Comparison of ENCODE assay signal across 9 cellular contexts in the genomic region with DNA sequence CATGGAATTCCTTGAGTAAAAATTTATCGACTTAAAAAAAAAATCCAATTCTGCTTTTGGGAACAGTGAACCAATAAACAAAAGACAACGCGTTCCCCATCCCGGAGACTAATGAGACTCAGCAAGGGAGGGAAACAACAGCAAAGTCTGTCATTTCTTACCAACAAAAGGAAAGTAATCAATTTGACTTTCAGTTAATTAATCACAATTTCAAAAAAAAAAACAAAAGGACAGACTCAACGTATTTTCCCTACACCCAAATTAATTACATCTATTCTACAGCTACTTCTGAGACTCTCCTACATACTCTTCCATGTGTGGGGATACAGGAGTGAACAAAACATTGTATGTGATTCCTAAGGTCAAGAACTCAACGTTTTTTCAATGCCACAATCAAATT. TPM values are rescaled to one million over a fixed set of nuclear protein-coding genes. Genes with fewer than 3 reads are reported as not detected.
DNase-seq lines count a peak whose midpoint lies in the region; ATAC-seq, FAIRE-seq and TF ChIP-seq lines count a peak whose summit lies in the region.
"Had no signal": no experiment of that assay in that cellular context is flagged by ENCODE, and none has a peak within 500 bp of the region (broad histone marks: within the 10 kb centered on the region; RNA-seq: fewer than 3 reads in every experiment).

No MANE protein-coding gene starts in this region.

- peaks cover 9 to 58% (median 36%) of the 10 kb centered on the region in 7 donors for H3K4me1 Mint-ChIP-seq in naive thymus-derived CD4-positive, alpha-beta T cell

- peaks cover 0 to 8% (median 0%) of the 10 kb centered on the region in 5 donors for H3K36me3 Mint-ChIP-seq in naive thymus-derived CD4-positive, alpha-beta T cell

- H3K27ac Mint-ChIP-seq in naive thymus-derived CD4-positive, alpha-beta T cell: peak overlapping the region in 1 of 9 donors; percentile 25

- DNase-seq in BE2C (no peak), MG63 (no peak), bronchial epithelial cell (ENCODE audit: low read depth) (no peak), GM12891 (ENCODE audit: insufficient read length, low spot score) (no peak)
- DNase-seq in naive thymus-derived CD4-positive, alpha-beta T cell: no peak
- no peak for DNase-seq in effector CD4-positive, alpha-beta T cell

- H3K4me3 ChIP-seq in BE2C (ENCODE audit: low read depth, low read length): peak overlapping the region; percentile 96
- H3K4me3 ChIP-seq in MG63: peak overlapping the region; percentile 94
- H3K4me3 ChIP-seq in bronchial epithelial cell (ENCODE audit: low read depth, low read length): peak overlapping the region; percentile 93
- H3K4me3 ChIP-seq in naive thymus-derived CD4-positive, alpha-beta T cell (ENCODE audit: low read length): no peak overlapping the region

- CTCF ChIA-PET in naive thymus-derived CD4-positive, alpha-beta T cell (lab: Charles Lee): no interaction called here

- ATAC-seq in naive thymus-derived CD4-positive, alpha-beta T cell: no peak
- no peak for ATAC-seq in HG02938 (IDR thresholded peaks at IDR 0.05; ENCODE audit: unreplicated experiment)
- no peak for ATAC-seq in GM21423 (IDR thresholded peaks at IDR 0.05; ENCODE audit: unreplicated experiment)

- intact Hi-C loops in naive thymus-derived CD4-positive, alpha-beta T cell (cut with micrococcal nuclease): loop anchor here in 1 of 2 donors (5.0 kb wide), 1 partner anchor 37 kb away; no protein-coding TSS in a partner anchor

- H3K9me3 ChIP-seq in BE2C (no peaks in the 10 kb centered on the region), MG63 (no peaks in the 10 kb centered on the region)
- H3K9me3 ChIP-seq in naive thymus-derived CD4-positive, alpha-beta T cell (ENCODE audit: control insufficient read depth in 2 of 3, low read length in 3 of 3): no peaks in the 10 kb centered on the region

- TF ChIP-seq CTCF in BE2C (IDR thresholded peaks at IDR 0.05; ENCODE audit: low read depth, low read length) (no peak), bronchial epithelial cell (IDR thresholded peaks at IDR 0.05; ENCODE audit: insufficient read depth, low read length, severe bottlenecking) (no peak)

- peak overlapping the region; percentile 12 to 93 (median 66) for H3K4me3 Mint-ChIP-seq in naive thymus-derived CD4-positive, alpha-beta T cell

- H3K27me3 ChIP-seq in BE2C: peaks cover 20% of the 10 kb centered on the region
- H3K27me3 ChIP-seq in MG63: no peaks in the 10 kb centered on the region
- H3K27me3 ChIP-seq in bronchial epithelial cell (ENCODE audit: control insufficient read depth, insufficient read depth, low read length): no peaks in the 10 kb centered on the region
- no peaks in the 10 kb centered on the region for H3K27me3 ChIP-seq in naive thymus-derived CD4-positive, alpha-beta T cell (ENCODE audit: control insufficient read depth in 2 of 2, insufficient read depth in 2 of 2, low read length in 2 of 2)

- peaks cover 3% of the 10 kb centered on the region; the same call in 1 of the 2 replicates for H3K36me3 ChIP-seq in BE2C
- peaks cover 12% of the 10 kb centered on the region for H3K36me3 ChIP-seq in MG63
- no peaks in the 10 kb centered on the region for H3K36me3 ChIP-seq in bronchial epithelial cell (ENCODE audit: control insufficient read depth, insufficient read depth, low read length)
- no peaks in the 10 kb centered on the region for H3K36me3 ChIP-seq in naive thymus-derived CD4-positive, alpha-beta T cell (ENCODE audit: control insufficient read depth in 2 of 3, insufficient read depth in 3 of 3, low read length in 3 of 3)

- no peaks in the 10 kb centered on the region for H3K27me3 Mint-ChIP-seq in naive thymus-derived CD4-positive, alpha-beta T cell

- TF ChIP-seq POLR2A in GM12891 (IDR thresholded peaks at IDR 0.05; ENCODE audit: low read depth, low read length): no peak

- H3K9me3 Mint-ChIP-seq in naive thymus-derived CD4-positive, alpha-beta T cell: no peaks in the 10 kb centered on the region

- POLR2A ChIA-PET in naive thymus-derived CD4-positive, alpha-beta T cell (lab: Charles Lee): no interaction called here

- H3K4me1 ChIP-seq in BE2C: peaks cover 3% of the 10 kb centered on the region; the same call in 1 of the 2 replicates
- H3K4me1 ChIP-seq in naive thymus-derived CD4-positive, alpha-beta T cell (ENCODE audit: control insufficient read depth in 2 of 2, insufficient read depth in 2 of 2, low read length in 2 of 2): peaks cover 0 to 6% of the 10 kb centered on the region in 2 donors

- H3K27ac ChIP-seq in naive thymus-derived CD4-positive, alpha-beta T cell (ENCODE audit: low read depth, low read length): no peak overlapping the region

- no peak for FAIRE-seq in bronchial epithelial cell (lab: Jason Lieb, UNC)
- no peak for FAIRE-seq in GM12891 (lab: Jason Lieb, UNC)
- FAIRE-seq: GM12892 had no signal

TF ChIP-seq in GM12891, 5 proteins besides CTCF, POLR2A, EP300 and RAD21:
- TF ChIP-seq TAF1 (IDR thresholded peaks at IDR 0.05; ENCODE audit: low read depth, low read length) (no peak), SPI1 (IDR thresholded peaks at IDR 0.05; ENCODE audit: low read depth, low read length) (no peak), POU2F2 (IDR thresholded peaks at IDR 0.05; ENCODE audit: low read depth, low read length) (no peak), POLR2AphosphoS5 (IDR thresholded peaks at IDR 0.05; ENCODE audit: low read depth, low read length) (no peak), PAX5 (IDR thresholded peaks at IDR 0.05; ENCODE audit: insufficient read depth, low read length, severe bottlenecking) (no peak)

RNA-seq across cellular contexts. Expression of gene RDX, which starts 1.9 kb away (rescaled TPM):
- 45.8 TPM for polyA plus RNA-seq in BE2C (2012; ENCODE audit: insufficient read depth, insufficient read length, low read depth)
- total RNA-seq in MG63 (2014; rRNA removed; shearing (Covaris generic); ENCODE audit: low replicate concordance): 69.5 and 161 TPM in 2 replicates
- 88.2 and 93.2 TPM in 2 replicates for total RNA-seq in bronchial epithelial cell
- total RNA-seq in naive thymus-derived CD4-positive, alpha-beta T cell: 10 to 100 TPM; 14.0 to 63.6 (median 17.0) TPM
- polyA plus RNA-seq in naive thymus-derived CD4-positive, alpha-beta T cell: 1 to 10 TPM; 6.9 to 8.2 TPM
- polyA plus RNA-seq in GM12891 (2012; ENCODE audit: low read depth, missing spikeins): 30.1 TPM
